In the genomic region with DNA sequence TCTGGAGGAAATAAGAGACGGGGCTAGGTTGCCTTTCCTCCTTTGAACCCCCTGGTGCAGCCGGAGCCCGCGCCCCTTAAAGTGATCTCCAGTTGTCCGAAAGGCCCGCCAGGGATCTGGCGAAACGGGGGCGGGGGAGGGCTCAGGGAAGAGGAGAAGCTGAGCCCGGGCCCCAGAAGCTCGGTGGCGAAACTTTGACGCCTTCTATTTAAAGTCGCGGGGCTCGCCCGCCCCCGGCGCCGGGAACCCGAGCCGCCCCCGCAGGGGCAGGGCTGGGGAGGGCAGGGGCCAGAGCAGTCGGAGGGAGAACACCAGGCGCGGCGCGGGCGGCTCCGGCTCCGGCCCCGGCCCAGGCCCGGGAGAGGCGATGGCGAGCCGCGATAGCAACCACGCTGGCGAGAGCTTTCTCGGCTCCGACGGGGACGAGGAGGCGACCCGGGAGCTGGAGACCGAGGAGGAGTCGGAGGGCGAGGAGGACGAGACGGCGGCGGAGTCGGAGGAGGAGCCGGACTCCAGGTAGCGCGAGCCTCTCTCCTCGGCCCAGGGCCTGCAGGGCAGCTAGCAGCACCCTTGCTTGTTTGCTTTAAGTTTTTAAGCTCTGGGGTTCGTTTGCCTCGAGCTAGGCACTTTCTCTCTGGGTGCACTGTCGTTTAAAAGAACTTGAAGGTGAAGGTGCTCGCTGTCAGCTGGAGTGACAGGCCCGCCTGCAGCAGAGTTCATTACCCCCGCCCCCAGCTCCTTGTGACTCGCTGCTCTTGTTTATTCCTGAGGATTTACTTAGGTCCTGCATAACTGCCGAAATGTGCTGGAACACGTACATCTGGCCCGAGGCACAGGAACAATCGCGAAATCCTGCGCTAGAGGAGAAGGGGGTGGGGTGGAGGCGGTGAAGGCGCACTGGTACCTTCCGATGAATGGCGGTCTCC, we compare ENCODE assay signal across 1 cellular context.
TF ChIP-seq lines count a peak whose summit lies in the region.

A gene (plus strand): TSS at position 296 of the 926 bp plus-strand sequence. CDS start 72 bp downstream, at position 368.

TF ChIP-seq in GM23338, 12 proteins besides CTCF, POLR2A, EP300 and RAD21 (continued from another document):
- TF ChIP-seq, protein P1, sequence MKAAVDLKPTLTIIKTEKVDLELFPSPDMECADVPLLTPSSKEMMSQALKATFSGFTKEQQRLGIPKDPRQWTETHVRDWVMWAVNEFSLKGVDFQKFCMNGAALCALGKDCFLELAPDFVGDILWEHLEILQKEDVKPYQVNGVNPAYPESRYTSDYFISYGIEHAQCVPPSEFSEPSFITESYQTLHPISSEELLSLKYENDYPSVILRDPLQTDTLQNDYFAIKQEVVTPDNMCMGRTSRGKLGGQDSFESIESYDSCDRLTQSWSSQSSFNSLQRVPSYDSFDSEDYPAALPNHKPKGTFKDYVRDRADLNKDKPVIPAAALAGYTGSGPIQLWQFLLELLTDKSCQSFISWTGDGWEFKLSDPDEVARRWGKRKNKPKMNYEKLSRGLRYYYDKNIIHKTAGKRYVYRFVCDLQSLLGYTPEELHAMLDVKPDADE (IDR thresholded peaks at IDR 0.05), result no peak
